23 cellular contexts compared by ENCODE assay signal in the genomic region with DNA sequence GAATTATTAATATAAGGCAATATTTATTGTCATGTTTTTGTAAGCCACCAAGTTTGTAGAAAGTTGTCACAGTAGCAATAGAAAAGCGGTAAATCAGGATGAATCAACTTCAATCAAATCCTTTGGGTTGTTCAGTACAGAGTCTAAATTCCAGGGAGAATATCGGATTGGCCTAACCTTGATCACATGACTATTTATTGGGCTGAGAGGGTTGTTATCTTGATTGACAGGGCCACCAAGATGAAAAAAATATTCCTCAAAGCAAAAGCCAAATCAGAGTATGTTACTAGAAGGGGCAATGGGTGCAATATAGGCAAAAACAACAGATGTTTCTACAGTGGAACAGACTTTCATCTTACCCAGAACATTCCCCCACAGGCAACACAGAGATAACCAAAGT.
"Had no signal": no experiment of that assay in that cellular context is flagged by ENCODE, and none has a peak within 500 bp of the region (broad histone marks: within the 10 kb centered on the region; RNA-seq: fewer than 3 reads in every experiment).

No MANE protein-coding gene starts in this region.

- H3K4me3 ChIP-seq: Peyer's patch, SJSA1, SK-N-MC had no signal

- H3K9me3 Mint-ChIP-seq: IgD-negative memory B cell; T-helper 1 cell treated with Interleukin-12 subunit alpha and Interleukin-12 subunit beta and Interleukin-4 antibody, amounts not matched to agents 30 μg/mL and 1 μg/mL, for 36 hours had no signal

- H3K4me1 Mint-ChIP-seq: IgD-negative memory B cell had no signal

- H3K36me3 Mint-ChIP-seq: IgD-negative memory B cell had no signal

- FAIRE-seq: HTR-8/SVneo had no signal

- H3K36me3 ChIP-seq: Peyer's patch, SJSA1 had no signal

- H3K4me3 Mint-ChIP-seq: IgD-negative memory B cell; T-helper 1 cell treated with Interleukin-12 subunit alpha and Interleukin-12 subunit beta and Interleukin-4 antibody, amounts not matched to agents 30 μg/mL and 1 μg/mL, for 36 hours had no signal

- H3K27ac ChIP-seq: HL-60, Peyer's patch, SK-N-MC had no signal

- DNase-seq: KBM-7, MM.1S, NCI-H1092 treated with DMSO at 0.1 percent for 48 hours, NCI-H1436, NCI-H187, NCI-H2029, NCI-H2081 treated with DMSO at 0.1 percent for 48 hours, NCI-H2171, NCI-H226, NCI-H446, NCI-H510A, NCI-H524 treated with DMSO at 0.1 percent for 48 hours, NCI-H69, NCI-H774, Peyer's patch, Right ventricle myocardium superior, SIG-M5 had no signal

- H3K27me3 ChIP-seq: SJSA1 had no signal

- H3K27ac Mint-ChIP-seq: IgD-negative memory B cell; T-helper 1 cell treated with Interleukin-12 subunit alpha and Interleukin-12 subunit beta and Interleukin-4 antibody, amounts not matched to agents 30 μg/mL and 1 μg/mL, for 36 hours had no signal

- H3K9me3 ChIP-seq: Peyer's patch, SJSA1 had no signal

- H3K4me1 ChIP-seq: Peyer's patch had no signal
